Comparison of ENCODE assay signal across 2 cellular contexts in the genomic region with DNA sequence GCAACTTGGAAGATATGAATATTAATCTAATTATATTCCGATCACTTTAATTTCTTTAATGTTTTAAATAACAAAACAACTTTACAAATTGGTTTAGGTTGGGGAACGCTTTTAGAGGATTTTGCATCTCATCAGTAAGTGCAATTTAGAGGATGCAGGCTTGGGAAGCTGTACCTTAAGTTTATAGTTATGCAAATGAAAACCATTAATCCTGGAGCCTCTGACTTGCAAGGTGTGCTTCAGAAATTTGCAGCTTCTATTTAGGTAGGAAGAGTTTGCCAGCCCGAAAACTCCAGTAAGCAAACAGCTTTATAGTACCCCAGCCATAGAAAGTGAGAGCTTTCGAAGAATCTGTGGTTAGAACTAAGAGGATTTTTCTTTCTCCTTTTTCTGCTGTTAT.
A peak's percentile ranks its signal among the peaks of the same experiment; 100 is the strongest.
TF ChIP-seq lines count a peak whose summit lies in the region.

No MANE protein-coding gene starts in this region.

TF ChIP-seq in GM23338, 12 proteins besides CTCF, POLR2A, EP300 and RAD21 (continued from another document):
- no peak for TF ChIP-seq JUNB (IDR thresholded peaks at IDR 0.05; ENCODE audit: unreplicated experiment)
- TF ChIP-seq NANOG (IDR thresholded peaks at IDR 0.05; ENCODE audit: borderline replicate concordance): peak; percentile 82
- TF ChIP-seq STAT1 (IDR thresholded peaks at IDR 0.05; ENCODE audit: unreplicated experiment): no peak
- TF ChIP-seq ZNF462 (CRISPR knock-in tag; IDR thresholded peaks at IDR 0.05): no peak
- TF ChIP-seq ZNF114 (CRISPR knock-in tag; IDR thresholded peaks at IDR 0.05): no peak
- no peak for TF ChIP-seq ETS1 (IDR thresholded peaks at IDR 0.05)
- TF ChIP-seq EZH2 (IDR thresholded peaks at IDR 0.05; ENCODE audit: low read depth, unreplicated experiment): no peak
- TF ChIP-seq POLR2AphosphoS5 (IDR thresholded peaks at IDR 0.05; ENCODE audit: low read depth): no peak
- TF ChIP-seq CREB1 (CRISPR knock-in tag; IDR thresholded peaks at IDR 0.05; ENCODE audit: low read depth): 0 out of 2 replicates have a peak, but pooled peaks have one; percentile 14

TF ChIP-seq in WTC11, 78 proteins besides CTCF, POLR2A, EP300 and RAD21 (continued from another document):
- TF ChIP-seq AR (CRISPR knock-in tag; IDR thresholded peaks at IDR 0.05) (no peak), ZNF671 (CRISPR knock-in tag; IDR thresholded peaks at IDR 0.05) (no peak), ESRRA (CRISPR knock-in tag; IDR thresholded peaks at IDR 0.05; ENCODE audit: borderline replicate concordance) (no peak), PREB (CRISPR knock-in tag; IDR thresholded peaks at IDR 0.05; ENCODE audit: borderline replicate concordance) (no peak), TP53 (CRISPR knock-in tag; IDR thresholded peaks at IDR 0.05) (no peak), TCF7 (CRISPR knock-in tag; IDR thresholded peaks at IDR 0.05; ENCODE audit: low read depth) (no peak), SMAD4 (CRISPR knock-in tag; IDR thresholded peaks at IDR 0.05) (no peak), STAT6 (CRISPR knock-in tag; conservative IDR thresholded peaks at IDR 0.05; ENCODE audit: low read depth) (no peak), ATF2 (CRISPR knock-in tag; IDR thresholded peaks at IDR 0.05; ENCODE audit: borderline replicate concordance, low read depth) (no peak)
- TF ChIP-seq, protein P1, sequence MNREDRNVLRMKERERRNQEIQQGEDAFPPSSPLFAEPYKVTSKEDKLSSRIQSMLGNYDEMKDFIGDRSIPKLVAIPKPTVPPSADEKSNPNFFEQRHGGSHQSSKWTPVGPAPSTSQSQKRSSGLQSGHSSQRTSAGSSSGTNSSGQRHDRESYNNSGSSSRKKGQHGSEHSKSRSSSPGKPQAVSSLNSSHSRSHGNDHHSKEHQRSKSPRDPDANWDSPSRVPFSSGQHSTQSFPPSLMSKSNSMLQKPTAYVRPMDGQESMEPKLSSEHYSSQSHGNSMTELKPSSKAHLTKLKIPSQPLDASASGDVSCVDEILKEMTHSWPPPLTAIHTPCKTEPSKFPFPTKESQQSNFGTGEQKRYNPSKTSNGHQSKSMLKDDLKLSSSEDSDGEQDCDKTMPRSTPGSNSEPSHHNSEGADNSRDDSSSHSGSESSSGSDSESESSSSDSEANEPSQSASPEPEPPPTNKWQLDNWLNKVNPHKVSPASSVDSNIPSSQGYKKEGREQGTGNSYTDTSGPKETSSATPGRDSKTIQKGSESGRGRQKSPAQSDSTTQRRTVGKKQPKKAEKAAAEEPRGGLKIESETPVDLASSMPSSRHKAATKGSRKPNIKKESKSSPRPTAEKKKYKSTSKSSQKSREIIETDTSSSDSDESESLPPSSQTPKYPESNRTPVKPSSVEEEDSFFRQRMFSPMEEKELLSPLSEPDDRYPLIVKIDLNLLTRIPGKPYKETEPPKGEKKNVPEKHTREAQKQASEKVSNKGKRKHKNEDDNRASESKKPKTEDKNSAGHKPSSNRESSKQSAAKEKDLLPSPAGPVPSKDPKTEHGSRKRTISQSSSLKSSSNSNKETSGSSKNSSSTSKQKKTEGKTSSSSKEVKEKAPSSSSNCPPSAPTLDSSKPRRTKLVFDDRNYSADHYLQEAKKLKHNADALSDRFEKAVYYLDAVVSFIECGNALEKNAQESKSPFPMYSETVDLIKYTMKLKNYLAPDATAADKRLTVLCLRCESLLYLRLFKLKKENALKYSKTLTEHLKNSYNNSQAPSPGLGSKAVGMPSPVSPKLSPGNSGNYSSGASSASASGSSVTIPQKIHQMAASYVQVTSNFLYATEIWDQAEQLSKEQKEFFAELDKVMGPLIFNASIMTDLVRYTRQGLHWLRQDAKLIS (CRISPR knock-in tag; IDR thresholded peaks at IDR 0.05; ENCODE audit: borderline replicate concordance): no peak
